ENCODE assay signal across 23 cellular contexts in genomic region chr7:87590578-87590977, GRCh38. TPM values are rescaled to one million over a fixed set of nuclear protein-coding genes. Genes with fewer than 3 reads are reported as not detected.
"Had no signal": no experiment of that assay in that cellular context is flagged by ENCODE, and none has a peak within 500 bp of the region (broad histone marks: within the 10 kb centered on the region; RNA-seq: fewer than 3 reads in every experiment).

No MANE protein-coding gene starts in this region.

- H3K9me3 Mint-ChIP-seq: activated CD4-positive, alpha-beta memory T cell treated with anti-CD3 and anti-CD28 coated beads for 36 hours; activated CD4-positive, alpha-beta T cell treated with anti-CD3 and anti-CD28 coated beads, Interleukin-2, amount 10 ng/mL, durations not matched to agents 24 days and 14 days; activated T-cell treated with anti-CD3 and anti-CD28 coated beads, Interleukin-2, amount 50 U/mL, for 72 hours had no signal

- H3K27ac ChIP-seq: breast epithelium, gastrocnemius medialis, ovary, right lobe of liver had no signal

- H3K4me1 ChIP-seq: breast epithelium, gastrocnemius medialis, right lobe of liver had no signal

- DNase-seq: activated CD4-positive, alpha-beta memory T cell treated with anti-CD3 and anti-CD28 coated beads for 36 hours; activated CD4-positive, alpha-beta T cell treated with anti-CD3 and anti-CD28 coated beads, Interleukin-2, amount 10 ng/mL, durations not matched to agents 24 days and 14 days; activated effector memory CD4-positive, alpha-beta T cell treated with Interleukin-2 at 50 U/mL for 16 hours; activated naive CD4-positive, alpha-beta T cell treated with Interleukin-2 at 50 U/mL for 16 hours; activated T-cell treated with anti-CD3 and anti-CD28 coated beads for 4 hours; activated T-cell treated with anti-CD3 and anti-CD28 coated beads, Interleukin-2, amount 50 U/mL, for 72 hours; amniotic stem cell; effector memory CD4-positive, alpha-beta T cell; erythroblast; gastrocnemius medialis; glutamatergic neuron; left cardiac atrium; left ventricle myocardium superior; ovary; right lobe of liver; stimulated activated CD4-positive, alpha-beta T cell treated with anti-CD3 and anti-CD28 coated beads, Interleukin-2, amount 100 ng/mL, for 48 hours; T-helper 1 cell; transverse colon had no signal

- ATAC-seq: gastrocnemius medialis, left cardiac atrium, left ventricle myocardium superior, right lobe of liver had no signal

- H3K4me3 Mint-ChIP-seq: activated CD4-positive, alpha-beta memory T cell treated with anti-CD3 and anti-CD28 coated beads for 36 hours; activated CD4-positive, alpha-beta T cell treated with anti-CD3 and anti-CD28 coated beads, Interleukin-2, amount 10 ng/mL, durations not matched to agents 24 days and 14 days; activated T-cell treated with anti-CD3 and anti-CD28 coated beads, Interleukin-2, amount 50 U/mL, for 72 hours had no signal

- H3K4me3 ChIP-seq: breast epithelium, gastrocnemius medialis, mucosa of descending colon, ovary, right lobe of liver, transverse colon had no signal

- H3K27me3 Mint-ChIP-seq: activated CD4-positive, alpha-beta T cell treated with anti-CD3 and anti-CD28 coated beads, Interleukin-2, amount 10 ng/mL, durations not matched to agents 24 days and 14 days had no signal

- H3K36me3 Mint-ChIP-seq: activated CD4-positive, alpha-beta memory T cell treated with anti-CD3 and anti-CD28 coated beads for 36 hours had no signal

- H3K36me3 ChIP-seq: breast epithelium, gastrocnemius medialis, ovary, right lobe of liver, transverse colon had no signal

- H3K9me3 ChIP-seq: breast epithelium, gastrocnemius medialis, mucosa of descending colon, ovary, right lobe of liver, transverse colon had no signal

- H3K27ac Mint-ChIP-seq: activated CD4-positive, alpha-beta memory T cell treated with anti-CD3 and anti-CD28 coated beads for 36 hours; activated CD4-positive, alpha-beta T cell treated with anti-CD3 and anti-CD28 coated beads, Interleukin-2, amount 10 ng/mL, durations not matched to agents 24 days and 14 days; activated T-cell treated with anti-CD3 and anti-CD28 coated beads, Interleukin-2, amount 50 U/mL, for 72 hours; progenitor cell of endocrine pancreas had no signal

- H3K27me3 ChIP-seq: breast epithelium, gastrocnemius medialis, ovary, right lobe of liver, transverse colon had no signal

RNA-seq across cellular contexts. Expression of gene ABCB1, which starts 10.1 kb away (rescaled TPM):
- total RNA-seq: myocyte had no signal

RNA-seq across cellular contexts. Expression of gene RUNDC3B, which starts 37.6 kb away (rescaled TPM):
- total RNA-seq: skeletal muscle tissue had no signal
